Comparison of ENCODE assay signal across 1 cellular context in the genomic region with DNA sequence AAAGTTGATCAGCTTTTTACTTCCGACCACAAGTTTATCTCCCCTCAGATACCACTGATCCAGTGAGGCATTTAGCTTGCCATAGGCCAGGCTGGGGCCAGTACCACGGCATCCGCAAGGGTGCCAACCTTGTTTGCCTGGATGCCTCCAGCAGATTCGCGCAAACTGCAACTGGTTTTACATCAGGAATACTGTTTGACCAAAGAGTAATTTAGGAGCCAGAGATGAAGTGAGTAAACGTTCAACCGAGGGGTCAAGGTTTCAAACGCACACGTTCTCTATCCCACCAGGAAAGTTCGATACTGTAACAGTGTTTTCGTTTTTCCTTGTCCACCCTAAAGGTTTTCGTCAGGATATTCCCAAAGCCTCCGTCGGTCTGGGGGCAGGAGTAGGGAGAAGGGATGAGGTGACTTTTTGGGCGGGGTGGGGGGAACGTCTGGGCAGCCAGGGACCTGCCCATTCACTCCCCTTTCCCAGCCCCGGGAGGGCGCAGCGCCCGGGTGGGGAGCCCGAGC.
TF ChIP-seq lines count a peak whose summit lies in the region.

A gene with protein sequence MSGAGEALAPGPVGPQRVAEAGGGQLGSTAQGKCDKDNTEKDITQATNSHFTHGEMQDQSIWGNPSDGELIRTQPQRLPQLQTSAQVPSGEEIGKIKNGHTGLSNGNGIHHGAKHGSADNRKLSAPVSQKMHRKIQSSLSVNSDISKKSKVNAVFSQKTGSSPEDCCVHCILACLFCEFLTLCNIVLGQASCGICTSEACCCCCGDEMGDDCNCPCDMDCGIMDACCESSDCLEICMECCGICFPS (plus strand): TSS at position 459 of the 515 bp plus-strand sequence. CDS start 940 bp downstream, outside the sequence.

TF ChIP-seq in WTC11, 78 proteins besides CTCF, POLR2A, EP300 and RAD21 (continued from another document):
- no peak for TF ChIP-seq ZNF512 (CRISPR knock-in tag; IDR thresholded peaks at IDR 0.05; ENCODE audit: borderline replicate concordance)
- peak; percentile 60; the same call in 1 of the 2 replicates for TF ChIP-seq ZNF232 (CRISPR knock-in tag; IDR thresholded peaks at IDR 0.05)
- TF ChIP-seq SMAD4 (CRISPR knock-in tag; IDR thresholded peaks at IDR 0.05) = no peak
TF ChIP-seq in WTC11: peak in this region for 1.
